ENCODE assay signal across 8 cellular contexts in genomic region chr6:87155920-87156600, GRCh38. TPM values are rescaled to one million over a fixed set of nuclear protein-coding genes. Genes with fewer than 3 reads are reported as not detected.
DNase-seq lines count a peak whose midpoint lies in the region; ATAC-seq and TF ChIP-seq lines count a peak whose summit lies in the region.

No MANE protein-coding gene starts in this region.

- H3K27ac ChIP-seq in SK-N-MC (peak overlapping the region; percentile 92), adrenal gland (peak overlapping the region; percentile 84 to 99 (median 96)), right atrium auricular region (peak overlapping the region; percentile 97 to 98), prostate gland (peak overlapping the region; percentile 95 to 96)

- peak; percentile 0 for ATAC-seq in HG03280 (IDR thresholded peaks at IDR 0.05; ENCODE audit: unreplicated experiment)

- H3K4me1 ChIP-seq in adrenal gland (replicated peaks in 1 of 2) (peaks cover 17 to 63% of the 10 kb centered on the region in 2 donors), right atrium auricular region (peaks cover 0 to 64% of the 10 kb centered on the region in 2 donors), prostate gland (replicated peaks) (peaks cover 6% of the 10 kb centered on the region)

- TF ChIP-seq POLR2A in adrenal gland (IDR thresholded peaks at IDR 0.05) (no peak), prostate gland (IDR thresholded peaks at IDR 0.05) (peak; percentile 51)

- intact Hi-C loops in adrenal gland (cut with DNase I) (loop anchor here in 1 of 2 donors (10.0 kb wide), 1 partner anchor 89 kb away; no protein-coding TSS in a partner anchor), prostate gland (cut with DNase I) (loop anchor here (5.0 to 10.0 kb wide), 2 partner anchors 81 to 549 kb away; partner anchors contain the start of gene AKIRIN2)

- H3K27me3 ChIP-seq in adrenal gland (no peaks in the 10 kb centered on the region), right atrium auricular region (no peaks in the 10 kb centered on the region), prostate gland (replicated peaks; ENCODE audit: insufficient read depth) (no peaks in the 10 kb centered on the region)

- no peak for TF ChIP-seq CTCF in adrenal gland (IDR thresholded peaks at IDR 0.05)
- no peak for TF ChIP-seq CTCF in right atrium auricular region (IDR thresholded peaks at IDR 0.05)
- no peak for TF ChIP-seq CTCF in prostate gland (IDR thresholded peaks at IDR 0.05)

- no peaks in the 10 kb centered on the region for H3K9me3 ChIP-seq in SK-N-MC (ENCODE audit: low read depth, low read length)
- H3K9me3 ChIP-seq in adrenal gland (replicated peaks in 1 of 3): no peaks in the 10 kb centered on the region
- no peaks in the 10 kb centered on the region for H3K9me3 ChIP-seq in right atrium auricular region
- no peaks in the 10 kb centered on the region for H3K9me3 ChIP-seq in prostate gland

- H3K4me3 ChIP-seq in SK-N-MC (peak overlapping the region; percentile 83), adrenal gland (peak overlapping the region; percentile 64 to 91 (median 84)), right atrium auricular region (peak overlapping the region; percentile 82 to 92), prostate gland (peak overlapping the region; percentile 86 to 98)

- H3K36me3 ChIP-seq in SK-N-MC (ENCODE audit: insufficient read depth, low read length) (peaks cover 11% of the 10 kb centered on the region; the same call in 1 of the 2 replicates), adrenal gland (replicated peaks in 1 of 2) (no peaks in the 10 kb centered on the region), right atrium auricular region (no peaks in the 10 kb centered on the region), prostate gland (no peaks in the 10 kb centered on the region)

- H3K9ac ChIP-seq in SK-N-MC (ENCODE audit: insufficient read length): peak overlapping the region; percentile 94

- 1 to 3% (median 1%) methylated on average over 19 to 35 of the region's 35 CpGs for WGBS in adrenal gland, 4 donors
- under 1% methylated on average over 35 of the region's 35 CpGs for WGBS in prostate gland

- DNase-seq in SKM-1 treated with dmso at 0.1 percent for 144 hours (lab: John Stamatoyannopoulos, UW; ENCODE audit: unreplicated experiment) (peak; percentile 20), SKM-1 (lab: John Stamatoyannopoulos, UW; ENCODE audit: unreplicated experiment) (no peak), SK-N-MC (ENCODE audit: low read depth, low spot score) (no peak), adrenal gland (peak; percentile 46 to 72 (median 58)), right atrium auricular region (ENCODE audit: low spot score) (peak; percentile 59), prostate gland (ENCODE audit: low spot score) (peak; percentile 30), hippocampal formation (lab: John Stamatoyannopoulos, UW) (no peak)

RNA-seq across cellular contexts. Expression of gene ZNF292, which starts 0.7 kb away (rescaled TPM):
- 10 to 100 TPM; 10.5 to 57.2 (median 31.0) TPM for total RNA-seq in adrenal gland
- 10 to 100 TPM in 1 of 3 donors, 1 to 10 TPM in 2; 4.8 to 16.0 (median 9.8) TPM for polyA plus RNA-seq in adrenal gland
- 10 to 100 TPM; 19.0 to 19.7 TPM for total RNA-seq in right atrium auricular region
- total RNA-seq in prostate gland: 10 to 100 TPM; 28.0 to 49.0 TPM

Comparison
In these comparisons a context has a peak if more than half of its experiments do, and no peak if none do; other contexts are left out.
1. DNase-seq: peak in SKM-1 treated with dmso at 0.1 percent for 144 hours (single experiment), adrenal gland (7 of 7), right atrium auricular region (single experiment) and prostate gland (single experiment); none in SKM-1 (single experiment), SK-N-MC (single experiment) and hippocampal formation (0 of 2).
2. Peak in every context shown above with its lines, with median percentiles within 50 percentile points of each other: H3K27ac ChIP-seq and H3K4me3 ChIP-seq.